ENCODE assay signal across 15 cellular contexts in genomic region chr9:22210262-22210661, GRCh38.
DNase-seq lines count a peak whose midpoint lies in the region; ATAC-seq and TF ChIP-seq lines count a peak whose summit lies in the region.
"Had no signal": no experiment of that assay in that cellular context is flagged by ENCODE, and none has a peak within 500 bp of the region (broad histone marks: within the 10 kb centered on the region; RNA-seq: fewer than 3 reads in every experiment).

No MANE protein-coding gene starts in this region.

- peaks cover 47% of the 10 kb centered on the region for H3K4me1 Mint-ChIP-seq in activated B cell treated with CpG ODN at 0.5 μM for 24 hours

- no peaks in the 10 kb centered on the region for H3K27me3 Mint-ChIP-seq in activated B cell treated with CpG ODN at 0.5 μM for 24 hours

- ATAC-seq in activated B cell treated with CpG ODN at 0.5 μM for 24 hours (ENCODE audit: low read depth) (peak; percentile 51), HG02588 (IDR thresholded peaks at IDR 0.05; ENCODE audit: unreplicated experiment) (no peak), GM18873 (IDR thresholded peaks at IDR 0.05; ENCODE audit: low FRiP score, unreplicated experiment) (no peak)

- no peaks in the 10 kb centered on the region for H3K36me3 Mint-ChIP-seq in activated B cell treated with CpG ODN at 0.5 μM for 24 hours (ENCODE audit: low read depth)

- no peak overlapping the region for H3K27ac Mint-ChIP-seq in activated B cell treated with CpG ODN at 0.5 μM for 24 hours

- intact Hi-C loops in activated B cell treated with CpG ODN at 0.5 μM for 24 hours (cut with micrococcal nuclease): loop anchor here (2.0 kb wide), 1 partner anchor 13 kb away; no protein-coding TSS in a partner anchor

- H3K9me3 Mint-ChIP-seq in activated B cell treated with CpG ODN at 0.5 μM for 24 hours: no peaks in the 10 kb centered on the region
- H3K9me3 Mint-ChIP-seq: neural crest cell had no signal

- no peak overlapping the region for H3K4me3 Mint-ChIP-seq in activated B cell treated with CpG ODN at 0.5 μM for 24 hours
- H3K4me3 Mint-ChIP-seq: neural crest cell had no signal

- POLR2A ChIA-PET in activated B cell treated with CpG ODN at 0.5 μM for 24 hours (lab: Charles Lee): interaction anchor here (0.7 kb wide), 1 partner anchor 691 kb away, joined by 3 read pairs; no protein-coding TSS in a partner anchor

- CTCF ChIA-PET in activated B cell treated with CpG ODN at 0.5 μM for 24 hours (lab: Charles Lee): interaction anchor here (1.0 kb wide), 1 partner anchor 242 kb away, joined by 3 read pairs; no protein-coding TSS in a partner anchor

- DNase-seq in COLO829 (ENCODE audit: low spot score) (peak; percentile 63), HCEC 1CT (peak; percentile 50), activated B cell treated with CpG ODN at 0.5 μM for 24 hours (no peak), glomerular visceral epithelial cell (ENCODE audit: extremely low spot score) (peak; percentile 45), medulla oblongata (ENCODE audit: extremely low spot score) (no peak), NCI-H2029 (lab: John Stamatoyannopoulos, UW) (no peak)
- DNase-seq: hypothalamus, NCI-H1694 treated with DMSO at 0.1 percent for 48 hours, NCI-H774, sigmoid colon, SW 1271, testis had no signal

- TF ChIP-seq CTCF in activated B cell treated with CpG ODN at 0.5 μM for 24 hours (IDR thresholded peaks at IDR 0.05): no peak

Comparison
In these comparisons a context has a peak if more than half of its experiments do, and no peak if none do; other contexts are left out.
1. DNase-seq: peak in COLO829 (single experiment), HCEC 1CT (single experiment) and glomerular visceral epithelial cell (single experiment); none in activated B cell treated with CpG ODN at 0.5 μM for 24 hours (single experiment), medulla oblongata (single experiment) and NCI-H2029 (single experiment).